13 cellular contexts compared by ENCODE assay signal in the genomic region with DNA sequence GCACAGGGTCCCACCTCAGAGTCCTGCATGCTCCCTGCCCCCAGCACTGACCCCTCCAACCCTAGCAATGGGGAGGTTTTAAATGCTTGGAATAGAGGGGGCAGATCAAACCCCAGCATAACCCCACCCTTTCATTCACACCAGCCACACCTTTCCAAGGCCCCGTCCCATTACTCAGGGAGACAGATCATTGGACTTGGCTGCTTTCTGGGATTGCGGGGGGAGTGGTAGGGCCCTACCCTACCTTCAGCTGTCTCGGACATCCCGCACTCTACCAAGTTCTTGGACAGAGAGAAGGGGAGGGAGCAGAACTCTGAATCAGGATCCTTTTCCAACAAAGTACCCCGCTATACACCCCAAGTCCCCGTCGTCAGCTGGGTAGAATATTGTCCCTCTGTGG. TPM values are rescaled to one million over a fixed set of nuclear protein-coding genes. Genes with fewer than 3 reads are reported as not detected.
DNase-seq lines count a peak whose midpoint lies in the region; ATAC-seq and TF ChIP-seq lines count a peak whose summit lies in the region.
"Had no signal": no experiment of that assay in that cellular context is flagged by ENCODE, and none has a peak within 500 bp of the region (broad histone marks: within the 10 kb centered on the region; RNA-seq: fewer than 3 reads in every experiment).

No MANE protein-coding gene starts in this region.

- TF ChIP-seq CTCF in Peyer's patch (IDR thresholded peaks at IDR 0.05) (no peak), hepatocyte (IDR thresholded peaks at IDR 0.05; ENCODE audit: poor library complexity) (no peak), neural crest cell (conservative IDR thresholded peaks at IDR 0.05) (no peak)

- peaks cover 46 to 57% (median 51%) of the 10 kb centered on the region in 10 experiments for H3K4me1 ChIP-seq in BLaER1 treated with 17β-estradiol and CSF1 and Interleukin-3, amounts not matched to agents 10 nM and 100 nM
- H3K4me1 ChIP-seq in Peyer's patch = peaks cover 5 to 44% (median 12%) of the 10 kb centered on the region in 4 donors
- peaks cover 16% of the 10 kb centered on the region for H3K4me1 ChIP-seq in hepatocyte (ENCODE audit: insufficient read depth)

- peak overlapping the region in 6 of 10 experiments; percentile 61 to 72 (median 65); a peak in 9 of 20 replicates for H3K4me3 ChIP-seq in BLaER1 treated with 17β-estradiol and CSF1 and Interleukin-3, amounts not matched to agents 10 nM and 100 nM
- H3K4me3 ChIP-seq in Peyer's patch = peak overlapping the region in 3 of 4 donors; percentile 28 to 62 (median 55)
- H3K4me3 ChIP-seq in hepatocyte = no peak overlapping the region

- 43% methylated on average over 7 of the region's 7 CpGs for WGBS in hepatocyte (ENCODE audit: low lambda C conversion rate, missing lambda C conversion rate)

- H3K27me3 Mint-ChIP-seq in neural crest cell (ENCODE audit: low read depth) = peaks cover 72% of the 10 kb centered on the region

- H3K27ac Mint-ChIP-seq in neural crest cell (ENCODE audit: unreplicated experiment) = no peak overlapping the region

- peaks cover 0 to 24% (median 0%) of the 10 kb centered on the region in 11 experiments; a peak in 6 of 22 replicates for H4K20me1 ChIP-seq in BLaER1 treated with 17β-estradiol and CSF1 and Interleukin-3, amounts not matched to agents 10 nM and 100 nM
- H4K20me1 ChIP-seq in hepatocyte (ENCODE audit: insufficient read depth, poor library complexity, severe bottlenecking) = no peaks in the 10 kb centered on the region

- DNase-seq in Peyer's patch (no peak), hepatocyte (ENCODE audit: low spot score) (no peak), neural crest cell (ENCODE audit: low read depth, low spot score) (no peak), posterior cingulate gyrus (no peak), NCI-H146 treated with DMSO at 0.1 percent for 48 hours (lab: John Stamatoyannopoulos, UW; ENCODE audit: unreplicated experiment) (no peak)
- DNase-seq: activated T-cell treated with anti-CD3 and anti-CD28 coated beads, Interleukin-2, amount 50 U/mL, for 48 hours; SHP77 had no signal

- H3K4me2 ChIP-seq in BLaER1 treated with 17β-estradiol and CSF1 and Interleukin-3, amounts not matched to agents 10 nM and 100 nM = peak overlapping the region; percentile 96 to 100 (median 100)
- peak overlapping the region; percentile 93 for H3K4me2 ChIP-seq in hepatocyte

- H3K4me3 Mint-ChIP-seq in neural crest cell = peak overlapping the region; percentile 27

- TF ChIP-seq POLR2A in Peyer's patch (IDR thresholded peaks at IDR 0.05) = no peak

- peaks cover 19 to 25% (median 21%) of the 10 kb centered on the region in 11 experiments for H3K27me3 ChIP-seq in BLaER1 treated with 17β-estradiol and CSF1 and Interleukin-3, amounts not matched to agents 10 nM and 100 nM
- H3K27me3 ChIP-seq in Peyer's patch (peaks cover 0 to 7% of the 10 kb centered on the region in 2 donors), hepatocyte (peaks cover 19% of the 10 kb centered on the region)

- H3K27ac ChIP-seq in BLaER1 treated with 17β-estradiol and CSF1 and Interleukin-3, amounts not matched to agents 10 nM and 100 nM = no peak overlapping the region
- H3K27ac ChIP-seq in Peyer's patch (peak overlapping the region in 2 of 4 donors; percentile 4 to 66), hepatocyte (no peak overlapping the region)
- H3K27ac ChIP-seq: cardiac muscle cell, VCaP had no signal

- no peak overlapping the region for H2AFZ ChIP-seq in hepatocyte

- peak overlapping the region in 8 of 11 experiments; percentile 12 to 73 (median 54); a peak in 3 of 22 replicates for H3K9ac ChIP-seq in BLaER1 treated with 17β-estradiol and CSF1 and Interleukin-3, amounts not matched to agents 10 nM and 100 nM

- H3K36me3 Mint-ChIP-seq in neural crest cell (ENCODE audit: low read depth) = no peaks in the 10 kb centered on the region

- no peaks in the 10 kb centered on the region for H3K9me3 ChIP-seq in BLaER1 treated with 17β-estradiol and CSF1 and Interleukin-3, amounts not matched to agents 10 nM and 100 nM (replicated peaks in 1 of 11)
- H3K9me3 ChIP-seq in Peyer's patch (no peaks in the 10 kb centered on the region), hepatocyte (ENCODE audit: low read depth) (no peaks in the 10 kb centered on the region)

- no peaks in the 10 kb centered on the region for H3K79me2 ChIP-seq in hepatocyte

- no peaks in the 10 kb centered on the region for H3K9me2 ChIP-seq in hepatocyte (replicated peaks; ENCODE audit: insufficient read depth)

- ATAC-seq in HG02981 (IDR thresholded peaks at IDR 0.05; ENCODE audit: unreplicated experiment) (no peak), SK-N-SH treated with all-trans-retinoic acid at 6 μM for 48 hours (no peak)
- ATAC-seq: left lobe of liver had no signal

- H3K36me3 ChIP-seq in BLaER1 treated with 17β-estradiol and CSF1 and Interleukin-3, amounts not matched to agents 10 nM and 100 nM = no peaks in the 10 kb centered on the region
- H3K36me3 ChIP-seq in Peyer's patch = no peaks in the 10 kb centered on the region
- no peaks in the 10 kb centered on the region for H3K36me3 ChIP-seq in hepatocyte (replicated peaks; ENCODE audit: insufficient read depth, low read depth)
- H3K36me3 ChIP-seq: cardiac muscle cell had no signal

- no peaks in the 10 kb centered on the region for H3K9me3 Mint-ChIP-seq in neural crest cell

- intact Hi-C loops in posterior cingulate gyrus (cut with DNase I) = loop anchor here (2.0 kb wide), 1 partner anchor 29 kb away; no protein-coding TSS in a partner anchor

- peaks cover 5% of the 10 kb centered on the region for H3K4me1 Mint-ChIP-seq in neural crest cell

TF ChIP-seq in SK-N-SH treated with all-trans-retinoic acid at 6 μM for 48 hours, 23 proteins besides CTCF, POLR2A, EP300 and RAD21:
- TF ChIP-seq, protein P1, sequence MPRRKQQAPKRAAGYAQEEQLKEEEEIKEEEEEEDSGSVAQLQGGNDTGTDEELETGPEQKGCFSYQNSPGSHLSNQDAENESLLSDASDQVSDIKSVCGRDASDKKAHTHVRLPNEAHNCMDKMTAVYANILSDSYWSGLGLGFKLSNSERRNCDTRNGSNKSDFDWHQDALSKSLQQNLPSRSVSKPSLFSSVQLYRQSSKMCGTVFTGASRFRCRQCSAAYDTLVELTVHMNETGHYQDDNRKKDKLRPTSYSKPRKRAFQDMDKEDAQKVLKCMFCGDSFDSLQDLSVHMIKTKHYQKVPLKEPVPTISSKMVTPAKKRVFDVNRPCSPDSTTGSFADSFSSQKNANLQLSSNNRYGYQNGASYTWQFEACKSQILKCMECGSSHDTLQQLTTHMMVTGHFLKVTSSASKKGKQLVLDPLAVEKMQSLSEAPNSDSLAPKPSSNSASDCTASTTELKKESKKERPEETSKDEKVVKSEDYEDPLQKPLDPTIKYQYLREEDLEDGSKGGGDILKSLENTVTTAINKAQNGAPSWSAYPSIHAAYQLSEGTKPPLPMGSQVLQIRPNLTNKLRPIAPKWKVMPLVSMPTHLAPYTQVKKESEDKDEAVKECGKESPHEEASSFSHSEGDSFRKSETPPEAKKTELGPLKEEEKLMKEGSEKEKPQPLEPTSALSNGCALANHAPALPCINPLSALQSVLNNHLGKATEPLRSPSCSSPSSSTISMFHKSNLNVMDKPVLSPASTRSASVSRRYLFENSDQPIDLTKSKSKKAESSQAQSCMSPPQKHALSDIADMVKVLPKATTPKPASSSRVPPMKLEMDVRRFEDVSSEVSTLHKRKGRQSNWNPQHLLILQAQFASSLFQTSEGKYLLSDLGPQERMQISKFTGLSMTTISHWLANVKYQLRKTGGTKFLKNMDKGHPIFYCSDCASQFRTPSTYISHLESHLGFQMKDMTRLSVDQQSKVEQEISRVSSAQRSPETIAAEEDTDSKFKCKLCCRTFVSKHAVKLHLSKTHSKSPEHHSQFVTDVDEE (CRISPR knock-in tag; IDR thresholded peaks at IDR 0.05) = no peak
- TF ChIP-seq SNAI2 (CRISPR knock-in tag; IDR thresholded peaks at IDR 0.05) = no peak
- TF ChIP-seq, protein P2, sequence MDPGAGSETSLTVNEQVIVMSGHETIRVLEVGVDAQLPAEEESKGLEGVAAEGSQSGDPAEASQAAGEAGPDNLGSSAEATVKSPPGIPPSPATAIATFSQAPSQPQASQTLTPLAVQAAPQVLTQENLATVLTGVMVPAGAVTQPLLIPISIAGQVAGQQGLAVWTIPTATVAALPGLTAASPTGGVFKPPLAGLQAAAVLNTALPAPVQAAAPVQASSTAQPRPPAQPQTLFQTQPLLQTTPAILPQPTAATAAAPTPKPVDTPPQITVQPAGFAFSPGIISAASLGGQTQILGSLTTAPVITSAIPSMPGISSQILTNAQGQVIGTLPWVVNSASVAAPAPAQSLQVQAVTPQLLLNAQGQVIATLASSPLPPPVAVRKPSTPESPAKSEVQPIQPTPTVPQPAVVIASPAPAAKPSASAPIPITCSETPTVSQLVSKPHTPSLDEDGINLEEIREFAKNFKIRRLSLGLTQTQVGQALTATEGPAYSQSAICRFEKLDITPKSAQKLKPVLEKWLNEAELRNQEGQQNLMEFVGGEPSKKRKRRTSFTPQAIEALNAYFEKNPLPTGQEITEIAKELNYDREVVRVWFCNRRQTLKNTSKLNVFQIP (CRISPR knock-in tag; IDR thresholded peaks at IDR 0.05; ENCODE audit: borderline replicate concordance, low read depth) = no peak
- TF ChIP-seq ZNF70 (CRISPR knock-in tag; IDR thresholded peaks at IDR 0.05) = no peak
- TF ChIP-seq ISL1 (CRISPR knock-in tag; IDR thresholded peaks at IDR 0.05) = no peak
- TF ChIP-seq TOX (CRISPR knock-in tag; IDR thresholded peaks at IDR 0.05; ENCODE audit: borderline replicate concordance) = no peak
- no peak for TF ChIP-seq ARNTL (CRISPR knock-in tag; IDR thresholded peaks at IDR 0.05; ENCODE audit: borderline replicate concordance, low read depth)
- TF ChIP-seq ZNF8 (CRISPR knock-in tag; IDR thresholded peaks at IDR 0.05) = no peak
- no peak for TF ChIP-seq OSR1 (CRISPR knock-in tag; IDR thresholded peaks at IDR 0.05)
- no peak for TF ChIP-seq ZFP30 (CRISPR knock-in tag; IDR thresholded peaks at IDR 0.05)
- no peak for TF ChIP-seq RARB (CRISPR knock-in tag; IDR thresholded peaks at IDR 0.05)
- TF ChIP-seq ZFP3 (CRISPR knock-in tag; IDR thresholded peaks at IDR 0.05) = no peak
- no peak for TF ChIP-seq PPARA (CRISPR knock-in tag; IDR thresholded peaks at IDR 0.05; ENCODE audit: borderline replicate concordance)
- no peak for TF ChIP-seq ESRRG (CRISPR knock-in tag; IDR thresholded peaks at IDR 0.05)
- no peak for TF ChIP-seq GLIS3 (CRISPR knock-in tag; IDR thresholded peaks at IDR 0.05)

RNA-seq across cellular contexts. Expression of a gene that starts 1.0 kb away (rescaled TPM):
- total RNA-seq in Peyer's patch = 100 to 1,000 TPM in 1 of 4 donors, 10 to 100 TPM in 3; 29.7 to 191 (median 57.9) TPM
- total RNA-seq in hepatocyte = 11.3 and 11.7 TPM in 2 replicates
- 6.8 and 10.6 TPM in 2 replicates for polyA plus RNA-seq in hepatocyte
- total RNA-seq in neural crest cell = 0.16 and 0.20 TPM in 2 replicates

Comparison
In these comparisons a context has a peak if more than half of its experiments do, and no peak if none do; other contexts are left out.
1. RNA of a gene that starts 1.0 kb away (total RNA-seq): 29.7 to 191 TPM in Peyer's patch and 11.3 to 11.7 TPM in hepatocyte; 0.16 to 0.20 TPM in neural crest cell; every median in the first group is over 10 times any median in the second.